17 cellular contexts compared by ENCODE assay signal in the genomic region with DNA sequence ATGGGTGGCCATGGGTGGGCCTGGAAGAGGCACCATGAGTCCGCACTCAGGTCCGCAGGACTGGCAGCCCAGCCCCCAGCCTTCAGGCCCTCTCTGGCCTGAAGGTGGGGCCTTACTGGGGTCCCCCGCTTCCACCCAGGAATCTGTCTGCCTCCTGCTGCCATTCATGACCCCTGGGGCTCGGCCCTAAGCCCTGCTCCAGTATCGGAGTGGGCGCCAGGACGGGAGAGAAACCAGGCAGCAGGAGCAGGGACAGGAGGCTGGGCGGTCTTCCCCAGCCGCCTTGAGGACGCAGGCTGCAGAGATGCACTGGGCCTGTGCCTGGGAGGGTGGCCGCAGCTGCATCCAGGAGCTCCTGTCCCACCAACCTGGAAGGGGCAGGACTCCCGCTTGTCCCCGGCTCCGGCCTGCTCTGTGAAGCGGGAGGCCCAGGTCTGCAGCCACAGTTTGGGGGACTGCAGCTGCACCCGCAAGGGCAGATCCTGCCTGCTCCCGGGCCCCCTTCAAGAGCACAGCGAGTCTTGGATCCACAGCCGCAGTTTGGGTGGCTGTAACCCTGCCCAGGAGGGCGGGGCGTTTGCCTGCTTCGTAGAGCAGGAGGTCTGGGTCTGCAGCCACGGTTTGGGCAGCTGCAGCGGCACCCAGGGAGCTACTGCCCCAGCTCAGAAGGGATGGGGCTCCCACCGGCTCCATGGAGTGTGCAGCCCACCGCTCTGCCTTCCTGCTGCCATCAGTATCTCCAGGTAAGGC.
A peak's percentile ranks its signal among the peaks of the same experiment; 100 is the strongest.
DNase-seq lines count a peak whose midpoint lies in the region; ATAC-seq, FAIRE-seq and TF ChIP-seq lines count a peak whose summit lies in the region.
"Had no signal": no experiment of that assay in that cellular context is flagged by ENCODE, and none has a peak within 500 bp of the region (broad histone marks: within the 10 kb centered on the region; RNA-seq: fewer than 3 reads in every experiment).

No MANE protein-coding gene starts in this region.

- 71% methylated on average over 13 of the region's 26 CpGs for WGBS in HepG2 (ENCODE audit: low lambda C conversion rate)
- 86 to 89% methylated on average over 26 of the region's 26 CpGs for WGBS in aorta, 2 donors

- no peaks in the 10 kb centered on the region for H3F3A ChIP-seq in GM23338 (replicated peaks; ENCODE audit: low read depth)

- no peak overlapping the region for H3K9ac ChIP-seq in HepG2 (ENCODE audit: insufficient read depth, low read depth, low read length)
- H3K9ac ChIP-seq: BLaER1 had no signal

- H3K79me2 ChIP-seq in GM23338 (replicated peaks; ENCODE audit: insufficient read depth): no peaks in the 10 kb centered on the region
- no peaks in the 10 kb centered on the region for H3K79me2 ChIP-seq in HepG2 (ENCODE audit: insufficient read depth, low read length)

- CTCF ChIA-PET in HepG2 (lab: Yijun Ruan, JAX; ENCODE audit: low intra/inter-chr PET ratio, low total read pairs): no interaction called here
- CTCF ChIA-PET in activated CD8-positive, alpha-beta T cell treated with anti-CD3 and anti-CD28 coated beads for 36 hours (lab: Charles Lee): no interaction called here

- H3K9me3 ChIP-seq in HepG2 (ENCODE audit: low read length) (0 out of 2 replicates have a peak, but pooled peaks cover 4% of the 10 kb centered on the region), aorta (ENCODE audit: control insufficient read depth, low read length) (no peaks in the 10 kb centered on the region)

- no peak for TF ChIP-seq RAD21 in HepG2 (CRISPR knock-in tag; IDR thresholded peaks at IDR 0.05)

- no TSS peak for BruUV-seq in HepG2 (replicated peaks; lab: Mats Ljungman, UMichigan)

- H3K9me3 Mint-ChIP-seq in GM23338: peaks cover 5% of the 10 kb centered on the region; the same call in 2 of the 3 replicates
- H3K9me3 Mint-ChIP-seq in activated CD8-positive, alpha-beta T cell treated with anti-CD3 and anti-CD28 coated beads for 36 hours: no peaks in the 10 kb centered on the region
- H3K9me3 Mint-ChIP-seq: CD4-positive, alpha-beta memory T cell had no signal

- H2AFZ ChIP-seq in GM23338 (peak overlapping the region; percentile 32; the same call in 1 of the 2 replicates), HepG2 (ENCODE audit: low read length) (no peak overlapping the region)

- intact Hi-C loops in HepG2 (cut with micrococcal nuclease; ENCODE audit: unreplicated experiment): no loop called here
- intact Hi-C loops in sciatic nerve (cut with DNase I): no loop called here
- intact Hi-C loops in aorta (cut with DNase I): no loop called here
- intact Hi-C loops in activated CD8-positive, alpha-beta T cell treated with anti-CD3 and anti-CD28 coated beads for 36 hours (cut with micrococcal nuclease): no loop called here

- 0 out of 2 replicates have a peak, but pooled peaks cover 3% of the 10 kb centered on the region for H3K9me2 ChIP-seq in GM23338 (ENCODE audit: insufficient read depth)

- no peak overlapping the region for H3K4me3 Mint-ChIP-seq in GM23338
- no peak overlapping the region for H3K4me3 Mint-ChIP-seq in activated CD8-positive, alpha-beta T cell treated with anti-CD3 and anti-CD28 coated beads for 36 hours
- H3K4me3 Mint-ChIP-seq: CD14-positive monocyte; CD4-positive, alpha-beta memory T cell had no signal

- FAIRE-seq in HepG2 (lab: Jason Lieb, UNC): no peak
- FAIRE-seq: GM12878 had no signal

- H3K36me3 Mint-ChIP-seq in GM23338 (ENCODE audit: low read depth): no peaks in the 10 kb centered on the region; the same call in 2 of the 3 replicates
- no peaks in the 10 kb centered on the region for H3K36me3 Mint-ChIP-seq in activated CD8-positive, alpha-beta T cell treated with anti-CD3 and anti-CD28 coated beads for 36 hours (ENCODE audit: low read depth)
- H3K36me3 Mint-ChIP-seq: CD14-positive monocyte; CD4-positive, alpha-beta memory T cell had no signal

- no peak for TF ChIP-seq CTCF in GM23338 (conservative IDR thresholded peaks at IDR 0.05; ENCODE audit: low read depth in 2 of 2)
- TF ChIP-seq CTCF in HepG2 (CRISPR knock-in tag; IDR thresholded peaks at IDR 0.05): no peak
- no peak for TF ChIP-seq CTCF in activated CD8-positive, alpha-beta T cell treated with anti-CD3 and anti-CD28 coated beads for 36 hours (IDR thresholded peaks at IDR 0.05)

- H3K27me3 Mint-ChIP-seq in GM23338 (ENCODE audit: insufficient read depth, low read depth, poor library complexity): peaks cover 2% of the 10 kb centered on the region
- H3K27me3 Mint-ChIP-seq in activated CD8-positive, alpha-beta T cell treated with anti-CD3 and anti-CD28 coated beads for 36 hours: peaks cover 2% of the 10 kb centered on the region

- H4K20me1 ChIP-seq in GM23338 (replicated peaks; ENCODE audit: insufficient read depth) (no peaks in the 10 kb centered on the region), HepG2 (ENCODE audit: insufficient read depth, low read length) (no peaks in the 10 kb centered on the region)
- H4K20me1 ChIP-seq: BLaER1 had no signal

- H3K27ac ChIP-seq in GM23338 (ENCODE audit: low read depth) (no peak overlapping the region), HepG2 (ENCODE audit: extremely low read length, insufficient read depth, low read length) (no peak overlapping the region), aorta (ENCODE audit: low read depth in 1 of 2, low read length in 2 of 2) (no peak overlapping the region)
- H3K27ac ChIP-seq: BLaER1 had no signal

- in situ Hi-C loops in HepG2 (cut with HindIII; ENCODE audit: extremely low pct_ligation_motif_present, low pct_unique_long_range_greater_than_20kb): no loop called here

- H3K27me3 ChIP-seq in GM23338 (ENCODE audit: insufficient read depth): no peaks in the 10 kb centered on the region
- peaks cover 7% of the 10 kb centered on the region in 2 experiments; a peak in 4 of 5 replicates for H3K27me3 ChIP-seq in HepG2 (ENCODE audit: control insufficient read depth in 1 of 2, insufficient read depth in 2 of 2, low read length in 2 of 2)
- H3K27me3 ChIP-seq in aorta (ENCODE audit: control insufficient read depth in 1 of 2, insufficient read depth in 2 of 2, low read length in 1 of 2): no peaks in the 10 kb centered on the region
- H3K27me3 ChIP-seq: BLaER1 had no signal

- H3K4me3 ChIP-seq in GM23338 (no peak overlapping the region), HepG2 (replicated peaks in 1 of 3; ENCODE audit: insufficient read depth in 1 of 3, low read depth in 2 of 3, low read length in 3 of 3) (no peak overlapping the region), aorta (ENCODE audit: low read length in 2 of 2) (no peak overlapping the region)
- H3K4me3 ChIP-seq: BLaER1, GM12878 had no signal

- TF ChIP-seq POLR2A in HepG2 (IDR thresholded peaks at IDR 0.05; ENCODE audit: insufficient read depth in 1 of 2, low read depth in 2 of 2, low read length in 2 of 2): no peak

- H3K4me1 ChIP-seq in GM23338 (ENCODE audit: insufficient read depth): no peaks in the 10 kb centered on the region
- H3K4me1 ChIP-seq in HepG2 (ENCODE audit: insufficient read depth, low read length): peaks cover 74% of the 10 kb centered on the region
- no peaks in the 10 kb centered on the region for H3K4me1 ChIP-seq in aorta (ENCODE audit: control insufficient read depth in 1 of 2, insufficient read depth in 2 of 2, low read length in 2 of 2)
- H3K4me1 ChIP-seq: BLaER1 had no signal

- H3K4me1 Mint-ChIP-seq in GM23338: no peaks in the 10 kb centered on the region
- no peaks in the 10 kb centered on the region for H3K4me1 Mint-ChIP-seq in activated CD8-positive, alpha-beta T cell treated with anti-CD3 and anti-CD28 coated beads for 36 hours (ENCODE audit: low read depth)
- H3K4me1 Mint-ChIP-seq: CD14-positive monocyte; CD4-positive, alpha-beta memory T cell had no signal

- H3K36me3 ChIP-seq in GM23338 (ENCODE audit: insufficient read depth) (no peaks in the 10 kb centered on the region), HepG2 (replicated peaks in 1 of 2; ENCODE audit: control insufficient read depth in 1 of 2, insufficient read depth in 2 of 2, low read length in 2 of 2) (no peaks in the 10 kb centered on the region), aorta (ENCODE audit: control insufficient read depth in 1 of 2, insufficient read depth in 2 of 2, low read length in 1 of 2) (no peaks in the 10 kb centered on the region)
- H3K36me3 ChIP-seq: BLaER1 had no signal

- H3K27ac Mint-ChIP-seq in GM23338: no peak overlapping the region
- H3K27ac Mint-ChIP-seq in activated CD8-positive, alpha-beta T cell treated with anti-CD3 and anti-CD28 coated beads for 36 hours: no peak overlapping the region
- H3K27ac Mint-ChIP-seq: CD14-positive monocyte; CD4-positive, alpha-beta memory T cell had no signal

- POLR2A ChIA-PET in HepG2 (lab: Yijun Ruan, JAX): no interaction called here
- POLR2A ChIA-PET in activated CD8-positive, alpha-beta T cell treated with anti-CD3 and anti-CD28 coated beads for 36 hours (lab: Charles Lee): no interaction called here

- H3K4me2 ChIP-seq in GM23338 (no peak overlapping the region), HepG2 (ENCODE audit: low read depth, low read length) (no peak overlapping the region)
- H3K4me2 ChIP-seq: BLaER1 had no signal

- TF ChIP-seq EP300 in HepG2 (IDR thresholded peaks at IDR 0.05; ENCODE audit: low read depth in 2 of 2, low read length in 2 of 2) (no peak), HepG2 (CRISPR knock-in tag; IDR thresholded peaks at IDR 0.05; ENCODE audit: borderline replicate concordance) (no peak)

- DNase-seq in GM23338 (ENCODE audit: low spot score): no peak
- no peak for DNase-seq in HepG2 (ENCODE audit: low spot score)
- no peak for DNase-seq in sciatic nerve (ENCODE audit: low spot score)
- peak in 1 of 2 donors; percentile 57 for DNase-seq in aorta
- DNase-seq in NCI-H524 (lab: John Stamatoyannopoulos, UW): no peak
- no peak for DNase-seq in retina
- DNase-seq in activated CD8-positive, alpha-beta T cell treated with anti-CD3 and anti-CD28 coated beads for 36 hours: no peak
- DNase-seq: 8988T; Calu3; CD4-positive, alpha-beta memory T cell; DMS53; DND-41; EL; HCEC 1CT had no signal

- no peak for ATAC-seq in GM23338
- ATAC-seq in HepG2: no peak
- ATAC-seq in sciatic nerve: peak; percentile 10
- ATAC-seq in aorta (ENCODE audit: low FRiP score): peak; percentile 23
- ATAC-seq in activated CD8-positive, alpha-beta T cell treated with anti-CD3 and anti-CD28 coated beads for 36 hours: no peak
- ATAC-seq: GM12878 had no signal

TF ChIP-seq in GM23338, 12 proteins besides CTCF, POLR2A, EP300 and RAD21 (continues in another document):
- no peak for TF ChIP-seq EZH2phosphoT487 (IDR thresholded peaks at IDR 0.05; ENCODE audit: unreplicated experiment)

TF ChIP-seq in HepG2, 621 proteins besides CTCF, POLR2A, EP300 and RAD21 (continues in another document):
- TF ChIP-seq FLYWCH1 (CRISPR knock-in tag; IDR thresholded peaks at IDR 0.05) (0 out of 2 replicates have a peak, but pooled peaks have one; percentile 16), ARHGAP35 (CRISPR knock-in tag; IDR thresholded peaks at IDR 0.05; ENCODE audit: borderline replicate concordance) (no peak)

Comparison
In these comparisons a context has a peak if more than half of its experiments do, and no peak if none do; other contexts are left out.
1. ATAC-seq: peak in sciatic nerve (single experiment) and aorta (single experiment); none in GM23338 (single experiment), HepG2 (single experiment) and activated CD8-positive, alpha-beta T cell treated with anti-CD3 and anti-CD28 coated beads for 36 hours (single experiment).